ENCODE assay signal across 7 cellular contexts in the genomic region with DNA sequence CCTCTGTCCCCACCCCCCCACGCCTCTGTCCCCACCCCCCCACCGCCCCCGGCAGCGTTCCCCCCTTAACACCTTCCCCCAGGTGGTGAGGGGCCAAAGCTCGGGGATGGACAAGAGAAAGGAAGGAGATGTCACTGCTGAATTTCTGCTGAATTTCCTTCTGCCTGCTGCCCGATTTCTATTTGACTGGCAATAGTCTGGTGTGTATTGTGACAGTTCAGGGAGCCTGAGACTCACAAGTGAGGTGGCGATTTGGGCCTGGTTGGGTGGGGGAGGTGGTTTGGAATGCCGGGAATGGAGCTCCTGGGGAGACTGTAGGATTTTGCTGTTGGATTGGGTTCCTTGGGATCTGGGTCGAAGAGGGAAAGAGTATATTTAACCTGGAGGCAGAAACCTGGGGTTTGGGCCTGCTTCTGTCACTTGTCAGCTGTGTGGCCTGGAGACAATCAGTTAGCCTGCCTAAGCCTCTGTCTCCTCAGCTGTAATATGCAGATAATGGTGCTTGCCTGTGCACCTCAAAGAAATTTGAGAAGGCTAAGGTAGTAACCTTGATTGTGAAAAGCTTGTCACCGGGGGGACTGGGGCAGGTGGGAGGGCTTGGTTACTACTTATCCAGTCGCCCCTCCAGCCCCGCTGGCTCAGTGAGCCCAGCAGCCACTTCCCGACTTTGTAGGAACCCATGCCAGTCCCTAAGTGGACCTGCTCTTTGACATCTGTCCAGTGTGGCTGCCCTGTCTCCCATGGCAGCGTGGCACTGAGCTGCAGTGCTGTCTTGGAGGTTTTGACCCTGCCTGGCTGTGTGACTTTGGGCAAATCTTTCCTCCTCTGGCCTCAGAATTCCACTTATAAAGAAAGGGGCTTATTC. TPM values are rescaled to one million over a fixed set of nuclear protein-coding genes. Genes with fewer than 3 reads are reported as not detected.
DNase-seq lines count a peak whose midpoint lies in the region; ATAC-seq, FAIRE-seq and TF ChIP-seq lines count a peak whose summit lies in the region.

No MANE protein-coding gene starts in this region.

- H3K4me3 ChIP-seq in PC-3 (ENCODE audit: low read length) (peak overlapping the region; percentile 25; the same call in 1 of the 2 replicates), ectodermal cell (ENCODE audit: insufficient read depth, low read depth, low read length) (no peak overlapping the region)

- peak overlapping the region; percentile 43 for H3K9ac ChIP-seq in PC-3 (ENCODE audit: low read length)

- H4K20me1 ChIP-seq in PC-3 (ENCODE audit: low read length) = no peaks in the 10 kb centered on the region

- CTCF ChIA-PET in PC-3 (lab: Charles Lee) = interaction anchor here (0.6 to 1.1 kb wide), 2 partner anchors 20 to 23 kb away, joined by 3 read pairs; no protein-coding TSS in a partner anchor

- no peaks in the 10 kb centered on the region for H3K9me3 ChIP-seq in PC-3 (ENCODE audit: low read length)
- H3K9me3 ChIP-seq in ectodermal cell (ENCODE audit: control insufficient read depth, low read length) = no peaks in the 10 kb centered on the region

- 22 to 23% methylated on average over 10 of the region's 14 CpGs for WGBS in ectodermal cell, 2 experiments

- POLR2A ChIA-PET in PC-3 (lab: Charles Lee; ENCODE audit: unreplicated experiment) = interaction anchor here (0.6 to 1.2 kb wide), 2 partner anchors 8 to 187 kb away, joined by 5 to 7 read pairs; a partner anchor contains a TSS

- H2AFZ ChIP-seq in PC-3 (ENCODE audit: low read length) = no peak overlapping the region

- H3K27me3 ChIP-seq in PC-3 (ENCODE audit: low read length) (no peaks in the 10 kb centered on the region), ectodermal cell (ENCODE audit: control insufficient read depth, insufficient read depth, low read length, poor library complexity, severe bottlenecking) (no peaks in the 10 kb centered on the region)

- BruUV-seq in PC-3 (replicated peaks; lab: Mats Ljungman, UMichigan) = TSS peak; percentile 65

- H3K27ac ChIP-seq in PC-3 (ENCODE audit: low read length) (peak overlapping the region; percentile 75), ectodermal cell (ENCODE audit: insufficient read depth, low read depth, low read length, poor library complexity, severe bottlenecking) (peak overlapping the region; percentile 96)

- no peak for TF ChIP-seq CTCF in PC-3 (conservative IDR thresholded peaks at IDR 0.05; ENCODE audit: low read depth, low read length)

- ATAC-seq in PC-3 = peak; percentile 3

- peak; percentile 61 for FAIRE-seq in GM19239 (lab: Jason Lieb, UNC)

- no peaks in the 10 kb centered on the region for H3F3A ChIP-seq in PC-3 (ENCODE audit: low read length, unreplicated experiment)

- H3K36me3 ChIP-seq in PC-3 (ENCODE audit: low read depth, low read length) = no peaks in the 10 kb centered on the region
- no peaks in the 10 kb centered on the region for H3K36me3 ChIP-seq in ectodermal cell (ENCODE audit: control insufficient read depth, insufficient read depth, low read length)

- intact Hi-C loops in PC-3 (cut with micrococcal nuclease) = no loop called here

- H3K79me2 ChIP-seq in PC-3 (ENCODE audit: low read length) = no peaks in the 10 kb centered on the region

- H3K4me1 ChIP-seq in PC-3 (ENCODE audit: insufficient read depth, low read length) = peaks cover 56% of the 10 kb centered on the region
- H3K4me1 ChIP-seq in ectodermal cell (ENCODE audit: control insufficient read depth, insufficient read depth, low read length) = peaks cover 45% of the 10 kb centered on the region

- DNase-seq in GM19239 (ENCODE audit: insufficient read length, low spot score) (no peak), PC-3 (peak; percentile 39), myocyte (ENCODE audit: low read depth) (peak; percentile 47), DMS153 treated with DMSO at 0.1 percent for 48 hours (lab: John Stamatoyannopoulos, UW; ENCODE audit: unreplicated experiment) (no peak), NCI-H1092 (lab: John Stamatoyannopoulos, UW) (no peak), DMS153 (lab: John Stamatoyannopoulos, UW) (no peak)

- H3K4me2 ChIP-seq in PC-3 (ENCODE audit: low read length) = peak overlapping the region; percentile 62

- H3K9me2 ChIP-seq in PC-3 (replicated peaks; ENCODE audit: low read length) = no peaks in the 10 kb centered on the region

RNA-seq across cellular contexts. Expression of a gene that starts 7.7 kb away (rescaled TPM):
- total RNA-seq in PC-3 (2014; rRNA removed) (864 and 1,095 TPM in 2 replicates), myocyte (1,328 and 1,573 TPM in 2 replicates)
- 35.3 TPM for polyA plus RNA-seq in ectodermal cell (2013, experiment 1 of 4)
- polyA plus RNA-seq in ectodermal cell (2013, experiment 2 of 4) = 35.9 TPM
- polyA plus RNA-seq in ectodermal cell (2013, experiment 3 of 4) = 25.6 TPM
- polyA plus RNA-seq in ectodermal cell (2013, experiment 4 of 4) = 30.8 TPM
- polyA plus RNA-seq in myocyte (2012) = 603 TPM

RNA-seq across cellular contexts. Expression of a gene that starts 24.6 kb away (rescaled TPM):
- total RNA-seq in PC-3 (2014; rRNA removed) (12.9 and 14.7 TPM in 2 replicates), myocyte (3.2 and 4.5 TPM in 2 replicates)
- polyA plus RNA-seq in ectodermal cell (2013, experiment 1 of 4) = 85.4 TPM
- 98.5 TPM for polyA plus RNA-seq in ectodermal cell (2013, experiment 2 of 4)
- polyA plus RNA-seq in ectodermal cell (2013, experiment 3 of 4) = 84.4 TPM
- polyA plus RNA-seq in ectodermal cell (2013, experiment 4 of 4) = 88.8 TPM
- 6.5 TPM for polyA plus RNA-seq in myocyte (2012)

RNA-seq across cellular contexts. Expression of a gene that starts 45.9 kb away (rescaled TPM):
- total RNA-seq in PC-3 (2014; rRNA removed) (18.1 and 18.5 TPM in 2 replicates), myocyte (not detected in 2 replicates)
- 7.1 TPM for polyA plus RNA-seq in ectodermal cell (2013, experiment 1 of 4)
- 7.4 TPM for polyA plus RNA-seq in ectodermal cell (2013, experiment 2 of 4)
- polyA plus RNA-seq in ectodermal cell (2013, experiment 3 of 4) = 7.5 TPM
- 6.5 TPM for polyA plus RNA-seq in ectodermal cell (2013, experiment 4 of 4)
- not detected for polyA plus RNA-seq in myocyte (2012)

RNA-seq across cellular contexts. Expression of a gene that starts 46.5 kb away (rescaled TPM):
- 5.8 and 13.1 TPM in 2 replicates for total RNA-seq in PC-3 (2014; rRNA removed)
- polyA plus RNA-seq in ectodermal cell (2013, experiment 1 of 4) = 2.6 TPM
- 2.7 TPM for polyA plus RNA-seq in ectodermal cell (2013, experiment 2 of 4)
- 2.5 TPM for polyA plus RNA-seq in ectodermal cell (2013, experiment 3 of 4)
- polyA plus RNA-seq in ectodermal cell (2013, experiment 4 of 4) = 3.3 TPM
- total RNA-seq in myocyte = 1.0 and 1.6 TPM in 2 replicates
- 1.1 TPM for polyA plus RNA-seq in myocyte (2012)

RNA-seq across cellular contexts. Expression of a gene that starts 52.3 kb away (rescaled TPM):
- total RNA-seq in PC-3 (2014; rRNA removed) = 130 TPM in 2 replicates
- polyA plus RNA-seq in ectodermal cell (2013, experiment 1 of 4) = 89.9 TPM
- 84.4 TPM for polyA plus RNA-seq in ectodermal cell (2013, experiment 2 of 4)
- polyA plus RNA-seq in ectodermal cell (2013, experiment 3 of 4) = 96.6 TPM
- polyA plus RNA-seq in ectodermal cell (2013, experiment 4 of 4) = 105 TPM
- total RNA-seq in myocyte = 40.1 and 51.4 TPM in 2 replicates
- polyA plus RNA-seq in myocyte (2012) = 144 TPM

Comparison
In these comparisons a context has a peak if more than half of its experiments do, and no peak if none do; other contexts are left out.
1. DNase-seq: peak in PC-3 (single experiment) and myocyte (single experiment); none in GM19239 (single experiment), DMS153 treated with DMSO at 0.1 percent for 48 hours (single experiment), NCI-H1092 (single experiment) and DMS153 (single experiment).
2. RNA of a gene that starts 45.9 kb away (total RNA-seq): 18.1 to 18.5 TPM in PC-3; not detected in myocyte; every median in the first group is over 10 times any median in the second.